1 cellular context compared by ENCODE assay signal in the genomic region with DNA sequence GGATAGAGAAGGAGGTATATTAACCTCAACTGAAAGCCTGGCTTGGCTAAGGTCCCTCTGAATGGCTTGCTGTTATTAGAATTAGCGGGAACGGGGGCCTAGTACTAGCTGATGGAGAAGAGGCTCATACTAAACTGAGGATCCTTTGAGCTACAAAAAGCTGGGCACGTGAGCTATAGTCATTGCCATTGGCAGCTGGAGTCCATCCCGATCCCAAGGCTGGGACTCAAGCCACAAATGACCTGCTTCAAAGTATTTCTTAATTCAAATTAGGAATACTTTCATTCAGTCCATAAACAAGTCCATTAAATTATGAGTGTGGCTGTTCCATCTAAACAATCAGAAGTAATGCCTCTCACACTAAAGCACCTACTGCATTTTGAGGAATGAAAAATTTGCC.
TF ChIP-seq lines count a peak whose summit lies in the region.

No MANE protein-coding gene starts in this region.

TF ChIP-seq in HepG2, 621 proteins besides CTCF, POLR2A, EP300 and RAD21 (continued from another document):
- TF ChIP-seq HNF4G (IDR thresholded peaks at IDR 0.05; ENCODE audit: borderline replicate concordance, low read depth, low read length), result no peak
- TF ChIP-seq HNF4G (CRISPR knock-in tag; IDR thresholded peaks at IDR 0.05; ENCODE audit: borderline replicate concordance, low read depth), result no peak
- TF ChIP-seq HNF4A (CRISPR knock-in tag; IDR thresholded peaks at IDR 0.05), result no peak
- TF ChIP-seq NR1H2 (CRISPR knock-in tag; IDR thresholded peaks at IDR 0.05; ENCODE audit: borderline replicate concordance, low read depth), result no peak
- no peak for TF ChIP-seq TBL1XR1 (IDR thresholded peaks at IDR 0.05; ENCODE audit: borderline replicate concordance, low read length, partially characterized antibody)
